ENCODE assay signal across 22 cellular contexts in the genomic region with DNA sequence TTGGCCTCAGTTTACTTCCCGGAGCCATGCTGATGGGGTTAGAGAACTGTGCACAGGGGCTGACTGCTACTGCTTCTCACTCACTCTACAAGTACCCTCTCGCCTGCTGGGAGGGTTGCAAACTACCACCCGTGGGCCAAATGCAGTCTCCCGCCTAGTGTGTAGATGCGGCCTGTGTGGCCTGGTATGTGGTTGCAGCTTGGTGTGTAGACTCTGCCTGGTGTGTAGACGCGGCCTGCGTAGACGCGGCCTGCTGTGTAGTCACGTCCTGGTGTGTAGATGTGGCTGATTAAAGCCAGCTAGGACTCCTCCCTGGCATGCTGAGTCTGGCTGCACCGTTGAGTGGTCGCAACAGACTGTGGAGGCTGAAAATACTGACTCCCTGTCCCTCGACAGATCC. TPM values are rescaled to one million over a fixed set of nuclear protein-coding genes. Genes with fewer than 3 reads are reported as not detected.
DNase-seq lines count a peak whose midpoint lies in the region; ATAC-seq and TF ChIP-seq lines count a peak whose summit lies in the region.
"Had no signal": no experiment of that assay in that cellular context is flagged by ENCODE, and none has a peak within 500 bp of the region (broad histone marks: within the 10 kb centered on the region; RNA-seq: fewer than 3 reads in every experiment).

No MANE protein-coding gene starts in this region.

- intact Hi-C loops in CD14-positive monocyte (cut with micrococcal nuclease): no loop called here

- peaks cover 0 to 2% (median 0%) of the 10 kb centered on the region in 3 donors for H3K27me3 Mint-ChIP-seq in CD14-positive monocyte (ENCODE audit: low read depth in 3 of 3)
- H3K27me3 Mint-ChIP-seq: activated CD8-positive, alpha-beta memory T cell treated with anti-CD3 and anti-CD28 coated beads, Interleukin-2, amount 10 ng/mL, durations not matched to agents 7 days and 5 days; natural killer cell treated with Interleukin-12 subunit alpha and Interleukin-12 subunit beta and Interleukin-15 and Interleukin-18, amount 100 ng/mL, for 72 hours had no signal

- H3K27ac Mint-ChIP-seq in activated naive CD4-positive, alpha-beta T cell treated with anti-CD3 and anti-CD28 coated beads, Interleukin-2, amount 50 U/mL, for 72 hours: peak overlapping the region; percentile 36 to 46
- peak overlapping the region in 1 of 7 donors; percentile 51 for H3K27ac Mint-ChIP-seq in CD14-positive monocyte
- H3K27ac Mint-ChIP-seq: activated CD8-positive, alpha-beta memory T cell treated with anti-CD3 and anti-CD28 coated beads, Interleukin-2, amount 10 ng/mL, durations not matched to agents 7 days and 5 days; natural killer cell treated with Interleukin-12 subunit alpha and Interleukin-12 subunit beta and Interleukin-15 and Interleukin-18, amount 100 ng/mL, for 72 hours had no signal

- H3K9ac ChIP-seq in mucosa of rectum (ENCODE audit: low read depth in 1 of 2, low read length in 2 of 2): peak overlapping the region in 1 of 2 donors; percentile 66

- H3K27me3 ChIP-seq in mucosa of rectum (ENCODE audit: control insufficient read depth in 2 of 2, insufficient read depth in 2 of 2, low read length in 2 of 2) (no peaks in the 10 kb centered on the region), suprapubic skin (no peaks in the 10 kb centered on the region)
- H3K27me3 ChIP-seq: BLaER1 treated with 17β-estradiol and CSF1 and Interleukin-3, amounts not matched to agents 10 nM and 100 nM; esophagus muscularis mucosa; gastrocnemius medialis had no signal

- TF ChIP-seq POLR2A in suprapubic skin (IDR thresholded peaks at IDR 0.05): no peak

- peak overlapping the region; percentile 90 for H3K27ac ChIP-seq in VCaP
- peak overlapping the region in 1 of 2 donors; percentile 59 for H3K27ac ChIP-seq in mucosa of rectum (ENCODE audit: low read depth in 2 of 2, low read length in 2 of 2)
- H3K27ac ChIP-seq in suprapubic skin: no peak overlapping the region
- H3K27ac ChIP-seq: BLaER1 treated with 17β-estradiol and CSF1 and Interleukin-3, amounts not matched to agents 10 nM and 100 nM; esophagus muscularis mucosa; gastrocnemius medialis; psoas muscle had no signal

- H3K36me3 Mint-ChIP-seq in activated naive CD4-positive, alpha-beta T cell treated with anti-CD3 and anti-CD28 coated beads, Interleukin-2, amount 50 U/mL, for 72 hours: peaks cover 0 to 6% of the 10 kb centered on the region in 2 donors
- H3K36me3 Mint-ChIP-seq in CD14-positive monocyte: peaks cover 39 to 72% of the 10 kb centered on the region in 2 donors
- H3K36me3 Mint-ChIP-seq: natural killer cell treated with Interleukin-12 subunit alpha and Interleukin-12 subunit beta and Interleukin-15 and Interleukin-18, amount 100 ng/mL, for 72 hours had no signal

- H3K4me1 Mint-ChIP-seq in CD14-positive monocyte: peaks cover 17% of the 10 kb centered on the region

- TF ChIP-seq EP300 in suprapubic skin (IDR thresholded peaks at IDR 0.05): no peak

- H3K9me3 ChIP-seq in mucosa of rectum (ENCODE audit: control insufficient read depth in 2 of 2, low read length in 2 of 2) (no peaks in the 10 kb centered on the region), suprapubic skin (no peaks in the 10 kb centered on the region)
- H3K9me3 ChIP-seq: BLaER1 treated with 17β-estradiol and CSF1 and Interleukin-3, amounts not matched to agents 10 nM and 100 nM; esophagus muscularis mucosa; gastrocnemius medialis; psoas muscle had no signal

- no peaks in the 10 kb centered on the region for H3K9me3 Mint-ChIP-seq in activated naive CD4-positive, alpha-beta T cell treated with anti-CD3 and anti-CD28 coated beads, Interleukin-2, amount 50 U/mL, for 72 hours
- H3K9me3 Mint-ChIP-seq in CD14-positive monocyte: no peaks in the 10 kb centered on the region
- H3K9me3 Mint-ChIP-seq: natural killer cell treated with Interleukin-12 subunit alpha and Interleukin-12 subunit beta and Interleukin-15 and Interleukin-18, amount 100 ng/mL, for 72 hours had no signal

- DNase-seq in activated naive CD4-positive, alpha-beta T cell treated with anti-CD3 and anti-CD28 coated beads, Interleukin-2, amount 50 U/mL, for 72 hours (ENCODE audit: low spot score in 2 of 2): peak in 1 of 2 donors; percentile 46
- DNase-seq in activated naive CD4-positive, alpha-beta T cell treated with Interleukin-2 at 50 U/mL for 16 hours: no peak
- DNase-seq in suprapubic skin (ENCODE audit: low spot score in 2 of 2) (peak; percentile 37 to 76), CD14-positive monocyte (ENCODE audit: low spot score) (no peak), midbrain (lab: John Stamatoyannopoulos, UW) (no peak)
- DNase-seq in stimulated activated CD4-positive, alpha-beta T cell treated with anti-CD3 and anti-CD28 coated beads, Interleukin-2, amount 100 ng/mL, for 48 hours: no peak
- DNase-seq: activated CD4-positive, alpha-beta T cell treated with anti-CD3 and anti-CD28 coated beads for 48 hours; activated CD8-positive, alpha-beta memory T cell treated with anti-CD3 and anti-CD28 coated beads, Interleukin-2, amount 10 ng/mL, durations not matched to agents 7 days and 5 days; activated gamma-delta T cell; anterior cingulate cortex; kidney glomerular epithelial cell; mesendoderm; NCI-H146; NCI-H2171; NCI-H69; psoas muscle had no signal

- WGBS in suprapubic skin: 94% methylated on average over 12 of the region's 14 CpGs

- peaks cover 65 to 80% of the 10 kb centered on the region in 2 donors for H3K4me1 ChIP-seq in mucosa of rectum (ENCODE audit: control insufficient read depth in 2 of 2, insufficient read depth in 2 of 2, low read length in 2 of 2)
- H3K4me1 ChIP-seq in suprapubic skin: peaks cover 46% of the 10 kb centered on the region

- H3K4me3 ChIP-seq in mucosa of rectum (ENCODE audit: low read length in 2 of 2) (peak overlapping the region; percentile 45 to 65), suprapubic skin (no peak overlapping the region)
- H3K4me3 ChIP-seq: BLaER1 treated with 17β-estradiol and CSF1 and Interleukin-3, amounts not matched to agents 10 nM and 100 nM; esophagus muscularis mucosa; gastrocnemius medialis; psoas muscle had no signal

- no peak for ATAC-seq in activated naive CD4-positive, alpha-beta T cell treated with anti-CD3 and anti-CD28 coated beads, Interleukin-2, amount 50 U/mL, for 72 hours
- ATAC-seq: activated CD8-positive, alpha-beta memory T cell treated with anti-CD3 and anti-CD28 coated beads, Interleukin-2, amount 10 ng/mL, durations not matched to agents 7 days and 5 days; gastrocnemius medialis; natural killer cell treated with Interleukin-12 subunit alpha and Interleukin-12 subunit beta and Interleukin-15 and Interleukin-18, amount 100 ng/mL, for 72 hours; psoas muscle had no signal

- H3K36me3 ChIP-seq in mucosa of rectum (ENCODE audit: control insufficient read depth in 2 of 2, insufficient read depth in 2 of 2, low read length in 2 of 2) (peaks cover 24% of the 10 kb centered on the region in 2 donors), suprapubic skin (peaks cover 11% of the 10 kb centered on the region)

- no peak overlapping the region for H3K4me3 Mint-ChIP-seq in CD14-positive monocyte
- H3K4me3 Mint-ChIP-seq: activated CD8-positive, alpha-beta memory T cell treated with anti-CD3 and anti-CD28 coated beads, Interleukin-2, amount 10 ng/mL, durations not matched to agents 7 days and 5 days; natural killer cell treated with Interleukin-12 subunit alpha and Interleukin-12 subunit beta and Interleukin-15 and Interleukin-18, amount 100 ng/mL, for 72 hours had no signal

- TF ChIP-seq CTCF in VCaP (conservative IDR thresholded peaks at IDR 0.05): no peak
- TF ChIP-seq CTCF in suprapubic skin (IDR thresholded peaks at IDR 0.05): no peak
- no peak for TF ChIP-seq CTCF in CD14-positive monocyte (IDR thresholded peaks at IDR 0.05)

RNA-seq across cellular contexts. Expression of gene CANT1, which starts 7.3 kb away (rescaled TPM):
- total RNA-seq in activated naive CD4-positive, alpha-beta T cell treated with anti-CD3 and anti-CD28 coated beads, Interleukin-2, amount 50 U/mL, for 72 hours: 10 to 100 TPM; 54.7 to 57.0 TPM
- total RNA-seq in suprapubic skin: 10 to 100 TPM; 21.8 to 37.4 (median 30.1) TPM
- 10 to 100 TPM; 10.6 to 14.3 TPM for polyA plus RNA-seq in CD14-positive monocyte

RNA-seq across cellular contexts. Expression of gene C1QTNF1, which starts 21.7 kb away (rescaled TPM):
- total RNA-seq in activated naive CD4-positive, alpha-beta T cell treated with anti-CD3 and anti-CD28 coated beads, Interleukin-2, amount 50 U/mL, for 72 hours: not detected
- total RNA-seq in suprapubic skin: 10 to 100 TPM; 15.7 to 38.1 (median 23.5) TPM
- not detected for polyA plus RNA-seq in CD14-positive monocyte
- total RNA-seq: activated CD8-positive, alpha-beta memory T cell treated with anti-CD3 and anti-CD28 coated beads, Interleukin-2, amount 10 ng/mL, durations not matched to agents 7 days and 5 days; natural killer cell treated with Interleukin-12 subunit alpha and Interleukin-12 subunit beta and Interleukin-15 and Interleukin-18, amount 100 ng/mL, for 72 hours had no signal

RNA-seq across cellular contexts. Expression of gene LGALS3BP, which starts 22.6 kb away (rescaled TPM):
- 10 to 100 TPM; 71.3 to 95.6 TPM for total RNA-seq in activated naive CD4-positive, alpha-beta T cell treated with anti-CD3 and anti-CD28 coated beads, Interleukin-2, amount 50 U/mL, for 72 hours
- total RNA-seq in suprapubic skin: 100 to 1,000 TPM in 2 of 4 donors, 10 to 100 TPM in 2; 70.2 to 162 (median 105) TPM
- polyA plus RNA-seq in CD14-positive monocyte: 10 to 100 TPM; 11.7 to 12.0 TPM

Comparison
In these comparisons a context has a peak if more than half of its experiments do, and no peak if none do; other contexts are left out.
1. DNase-seq: peak in suprapubic skin (2 of 2); none in activated naive CD4-positive, alpha-beta T cell treated with Interleukin-2 at 50 U/mL for 16 hours (single experiment), CD14-positive monocyte (single experiment), stimulated activated CD4-positive, alpha-beta T cell treated with anti-CD3 and anti-CD28 coated beads, Interleukin-2, amount 100 ng/mL, for 48 hours (0 of 2) and midbrain (single experiment).
2. RNA of gene C1QTNF1, which starts 21.7 kb away (total RNA-seq): 15.7 to 38.1 TPM in suprapubic skin; not detected in activated naive CD4-positive, alpha-beta T cell treated with anti-CD3 and anti-CD28 coated beads, Interleukin-2, amount 50 U/mL, for 72 hours; every median in the first group is over 10 times any median in the second.